In the genomic region with DNA sequence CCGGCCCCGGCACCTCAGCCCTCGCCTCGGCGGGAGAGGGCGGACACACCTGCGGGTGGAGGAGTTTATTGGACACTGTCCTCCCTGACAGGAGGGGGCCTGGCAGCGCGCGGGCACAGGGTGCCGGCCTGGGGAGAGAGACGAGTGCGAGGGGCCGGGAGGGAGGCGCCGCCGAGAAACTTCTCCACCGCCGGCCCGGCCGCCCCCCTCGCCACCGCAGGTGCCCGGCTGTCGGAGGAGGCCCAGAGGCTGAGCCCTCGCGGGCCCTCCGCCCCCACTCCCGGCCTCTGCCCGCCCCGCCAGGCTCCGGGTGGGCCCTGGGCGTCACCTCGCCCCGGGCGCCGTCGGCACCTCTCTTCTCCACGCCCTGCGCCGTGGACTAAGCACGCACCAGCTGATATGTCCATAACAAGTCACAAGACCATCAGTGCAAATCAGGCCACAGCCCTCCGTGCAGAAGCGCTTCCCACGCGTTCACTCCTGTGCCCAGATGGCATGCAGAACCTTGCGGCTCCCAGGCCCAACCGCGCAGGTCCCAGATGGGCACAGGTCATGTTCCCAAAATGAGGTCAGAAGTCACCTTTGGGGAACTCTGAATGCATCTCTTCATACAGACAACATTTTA, we compare ENCODE assay signal across 9 cellular contexts.
DNase-seq lines count a peak whose midpoint lies in the region; ATAC-seq and TF ChIP-seq lines count a peak whose summit lies in the region.
"Had no signal": no experiment of that assay in that cellular context is flagged by ENCODE, and none has a peak within 500 bp of the region (broad histone marks: within the 10 kb centered on the region; RNA-seq: fewer than 3 reads in every experiment).

No MANE protein-coding gene starts in this region.

- H3K27me3 ChIP-seq in mesenchymal stem cell (ENCODE audit: control insufficient read depth in 1 of 2, insufficient read depth in 1 of 2, low read length in 2 of 2) (peaks cover 85% of the 10 kb centered on the region in 2 experiments), upper lobe of left lung (peaks cover 0 to 19% (median 4%) of the 10 kb centered on the region in 4 donors)

- no peak overlapping the region for H4K91ac ChIP-seq in mesenchymal stem cell (ENCODE audit: low read length)

- no peak overlapping the region for H4K8ac ChIP-seq in mesenchymal stem cell (ENCODE audit: low read length)

- no peaks in the 10 kb centered on the region for H3K9me3 Mint-ChIP-seq in activated T-cell treated with anti-CD3 and anti-CD28 coated beads, Interleukin-2, amount 50 U/mL, for 4 hours
- no peaks in the 10 kb centered on the region for H3K9me3 Mint-ChIP-seq in brain

- H3K27me3 Mint-ChIP-seq in activated T-cell treated with anti-CD3 and anti-CD28 coated beads, Interleukin-2, amount 50 U/mL, for 4 hours (ENCODE audit: low read depth): peaks cover 52% of the 10 kb centered on the region
- peaks cover 15% of the 10 kb centered on the region for H3K27me3 Mint-ChIP-seq in brain

- H3K14ac ChIP-seq in mesenchymal stem cell (ENCODE audit: low read length in 2 of 2): no peak overlapping the region

- H3K4me3 Mint-ChIP-seq in activated T-cell treated with anti-CD3 and anti-CD28 coated beads, Interleukin-2, amount 50 U/mL, for 4 hours: peak overlapping the region; percentile 7
- peak overlapping the region; percentile 55 to 80 (median 59) for H3K4me3 Mint-ChIP-seq in brain

- no peak for TF ChIP-seq POLR2A in upper lobe of left lung (IDR thresholded peaks at IDR 0.05)

- no peaks in the 10 kb centered on the region for H3K36me3 ChIP-seq in mesenchymal stem cell (ENCODE audit: control insufficient read depth in 1 of 2, insufficient read depth in 2 of 2, low read depth in 1 of 2, low read length in 2 of 2)
- no peaks in the 10 kb centered on the region for H3K36me3 ChIP-seq in upper lobe of left lung

- H3K27ac ChIP-seq in mesenchymal stem cell (ENCODE audit: low read length, poor library complexity, severe bottlenecking): no peak overlapping the region
- no peak overlapping the region for H3K27ac ChIP-seq in upper lobe of left lung

- no peak for DNase-seq in activated T-cell treated with anti-CD3 and anti-CD28 coated beads, Interleukin-2, amount 50 U/mL, for 4 hours
- DNase-seq in activated T-cell treated with anti-CD3 and anti-CD28 coated beads for 4 hours (no peak), mesenchymal stem cell (no peak), upper lobe of left lung (no peak), amygdala (lab: John Stamatoyannopoulos, UW) (no peak), NCI-H748 treated with DMSO at 0.1 percent for 48 hours (lab: John Stamatoyannopoulos, UW) (no peak)
- DNase-seq: DND-41 had no signal

- no peak overlapping the region for H3K27ac Mint-ChIP-seq in brain

- H3K79me1 ChIP-seq in mesenchymal stem cell (replicated peaks; ENCODE audit: low read length, poor library complexity, severe bottlenecking): no peaks in the 10 kb centered on the region

- H2BK5ac ChIP-seq in mesenchymal stem cell (ENCODE audit: low read depth, low read length, poor library complexity, severe bottlenecking): no peak overlapping the region

- H3K4me1 ChIP-seq in mesenchymal stem cell (ENCODE audit: control insufficient read depth, insufficient read depth, low read depth, low read length): peaks cover 14% of the 10 kb centered on the region
- H3K4me1 ChIP-seq in upper lobe of left lung: peaks cover 6 to 19% (median 8%) of the 10 kb centered on the region in 4 donors

- no peaks in the 10 kb centered on the region for H3K36me3 Mint-ChIP-seq in activated T-cell treated with anti-CD3 and anti-CD28 coated beads, Interleukin-2, amount 50 U/mL, for 4 hours (ENCODE audit: insufficient read depth)
- H3K36me3 Mint-ChIP-seq in brain: peaks cover 18% of the 10 kb centered on the region

- no peak overlapping the region for H2BK120ac ChIP-seq in mesenchymal stem cell (ENCODE audit: low read depth, low read length)

- no peak overlapping the region for H2AK5ac ChIP-seq in mesenchymal stem cell (ENCODE audit: low read length, severe bottlenecking)

- H3K9me3 ChIP-seq in mesenchymal stem cell (ENCODE audit: control insufficient read depth, low read length): no peaks in the 10 kb centered on the region
- H3K9me3 ChIP-seq in upper lobe of left lung: no peaks in the 10 kb centered on the region

- H3K4me1 Mint-ChIP-seq in activated T-cell treated with anti-CD3 and anti-CD28 coated beads, Interleukin-2, amount 50 U/mL, for 4 hours (ENCODE audit: low read depth): peaks cover 6% of the 10 kb centered on the region
- H3K4me1 Mint-ChIP-seq in brain: peaks cover 21% of the 10 kb centered on the region

- H3K23ac ChIP-seq in mesenchymal stem cell (ENCODE audit: low read length in 2 of 2): peak overlapping the region in 1 of 2 experiments; percentile 17

- H3K4ac ChIP-seq in mesenchymal stem cell (ENCODE audit: low read depth in 1 of 2, low read length in 2 of 2): no peak overlapping the region

- TF ChIP-seq CTCF in brain (conservative IDR thresholded peaks at IDR 0.05) (no peak), upper lobe of left lung (IDR thresholded peaks at IDR 0.05) (no peak)

- H2BK15ac ChIP-seq in mesenchymal stem cell (ENCODE audit: low read depth, poor library complexity, severe bottlenecking): no peak overlapping the region

- H2AFZ ChIP-seq in mesenchymal stem cell (ENCODE audit: low read depth, low read length): no peak overlapping the region

- no peak overlapping the region for H3K18ac ChIP-seq in mesenchymal stem cell (ENCODE audit: low read depth in 1 of 2, low read length in 2 of 2)

- peak overlapping the region; percentile 87 for H3K4me2 ChIP-seq in mesenchymal stem cell (ENCODE audit: low read length, poor library complexity, severe bottlenecking)

- no peak overlapping the region for H3K9ac ChIP-seq in mesenchymal stem cell (ENCODE audit: low read length)

- H2BK12ac ChIP-seq in mesenchymal stem cell (ENCODE audit: low read length in 2 of 2): no peak overlapping the region

- peak in 1 of 2 donors; percentile 9 for ATAC-seq in activated T-cell treated with anti-CD3 and anti-CD28 coated beads, Interleukin-2, amount 50 U/mL, for 4 hours
- ATAC-seq in upper lobe of left lung (ENCODE audit: low FRiP score in 2 of 2): peak in 1 of 2 donors; percentile 11
- ATAC-seq in GM18867 (IDR thresholded peaks at IDR 0.05; ENCODE audit: unreplicated experiment): no peak

- 14% methylated on average over 32 of the region's 49 CpGs for WGBS in mesenchymal stem cell
- 5 to 18% methylated on average over 11 to 29 of the region's 49 CpGs for WGBS in upper lobe of left lung, 2 donors

- H3K4me3 ChIP-seq in mesenchymal stem cell (ENCODE audit: insufficient read depth in 1 of 2, low read depth in 1 of 2, low read length in 2 of 2) (peak overlapping the region; percentile 18 to 49), upper lobe of left lung (peak overlapping the region in 3 of 4 donors; percentile 46 to 56 (median 56))

- TF ChIP-seq EP300 in upper lobe of left lung (IDR thresholded peaks at IDR 0.05): no peak
